In the genomic region with DNA sequence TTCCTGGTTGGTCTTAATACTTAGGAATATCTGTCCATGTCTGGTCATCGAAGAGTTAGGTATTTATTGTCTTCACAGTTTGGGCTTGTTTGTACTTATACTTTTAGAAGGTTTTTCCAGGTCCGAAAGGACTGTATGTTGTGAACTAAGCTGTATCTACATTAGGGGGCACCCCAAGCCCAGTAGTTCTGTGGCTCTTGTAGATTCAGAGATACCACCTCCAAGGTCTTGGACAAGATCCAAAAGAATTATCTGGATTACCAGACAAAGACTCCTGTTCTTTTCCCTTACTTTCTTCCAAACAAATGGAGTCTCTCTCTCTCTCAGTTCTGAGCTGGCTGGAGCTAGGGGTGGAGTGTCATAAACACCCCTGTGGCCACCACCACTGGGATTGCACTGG, we compare ENCODE assay signal across 1 cellular context.
TF ChIP-seq lines count a peak whose summit lies in the region.

No MANE protein-coding gene starts in this region.

TF ChIP-seq in H1, 55 proteins besides CTCF, POLR2A, EP300 and RAD21 (continued from another document):
- TF ChIP-seq, protein P1, sequence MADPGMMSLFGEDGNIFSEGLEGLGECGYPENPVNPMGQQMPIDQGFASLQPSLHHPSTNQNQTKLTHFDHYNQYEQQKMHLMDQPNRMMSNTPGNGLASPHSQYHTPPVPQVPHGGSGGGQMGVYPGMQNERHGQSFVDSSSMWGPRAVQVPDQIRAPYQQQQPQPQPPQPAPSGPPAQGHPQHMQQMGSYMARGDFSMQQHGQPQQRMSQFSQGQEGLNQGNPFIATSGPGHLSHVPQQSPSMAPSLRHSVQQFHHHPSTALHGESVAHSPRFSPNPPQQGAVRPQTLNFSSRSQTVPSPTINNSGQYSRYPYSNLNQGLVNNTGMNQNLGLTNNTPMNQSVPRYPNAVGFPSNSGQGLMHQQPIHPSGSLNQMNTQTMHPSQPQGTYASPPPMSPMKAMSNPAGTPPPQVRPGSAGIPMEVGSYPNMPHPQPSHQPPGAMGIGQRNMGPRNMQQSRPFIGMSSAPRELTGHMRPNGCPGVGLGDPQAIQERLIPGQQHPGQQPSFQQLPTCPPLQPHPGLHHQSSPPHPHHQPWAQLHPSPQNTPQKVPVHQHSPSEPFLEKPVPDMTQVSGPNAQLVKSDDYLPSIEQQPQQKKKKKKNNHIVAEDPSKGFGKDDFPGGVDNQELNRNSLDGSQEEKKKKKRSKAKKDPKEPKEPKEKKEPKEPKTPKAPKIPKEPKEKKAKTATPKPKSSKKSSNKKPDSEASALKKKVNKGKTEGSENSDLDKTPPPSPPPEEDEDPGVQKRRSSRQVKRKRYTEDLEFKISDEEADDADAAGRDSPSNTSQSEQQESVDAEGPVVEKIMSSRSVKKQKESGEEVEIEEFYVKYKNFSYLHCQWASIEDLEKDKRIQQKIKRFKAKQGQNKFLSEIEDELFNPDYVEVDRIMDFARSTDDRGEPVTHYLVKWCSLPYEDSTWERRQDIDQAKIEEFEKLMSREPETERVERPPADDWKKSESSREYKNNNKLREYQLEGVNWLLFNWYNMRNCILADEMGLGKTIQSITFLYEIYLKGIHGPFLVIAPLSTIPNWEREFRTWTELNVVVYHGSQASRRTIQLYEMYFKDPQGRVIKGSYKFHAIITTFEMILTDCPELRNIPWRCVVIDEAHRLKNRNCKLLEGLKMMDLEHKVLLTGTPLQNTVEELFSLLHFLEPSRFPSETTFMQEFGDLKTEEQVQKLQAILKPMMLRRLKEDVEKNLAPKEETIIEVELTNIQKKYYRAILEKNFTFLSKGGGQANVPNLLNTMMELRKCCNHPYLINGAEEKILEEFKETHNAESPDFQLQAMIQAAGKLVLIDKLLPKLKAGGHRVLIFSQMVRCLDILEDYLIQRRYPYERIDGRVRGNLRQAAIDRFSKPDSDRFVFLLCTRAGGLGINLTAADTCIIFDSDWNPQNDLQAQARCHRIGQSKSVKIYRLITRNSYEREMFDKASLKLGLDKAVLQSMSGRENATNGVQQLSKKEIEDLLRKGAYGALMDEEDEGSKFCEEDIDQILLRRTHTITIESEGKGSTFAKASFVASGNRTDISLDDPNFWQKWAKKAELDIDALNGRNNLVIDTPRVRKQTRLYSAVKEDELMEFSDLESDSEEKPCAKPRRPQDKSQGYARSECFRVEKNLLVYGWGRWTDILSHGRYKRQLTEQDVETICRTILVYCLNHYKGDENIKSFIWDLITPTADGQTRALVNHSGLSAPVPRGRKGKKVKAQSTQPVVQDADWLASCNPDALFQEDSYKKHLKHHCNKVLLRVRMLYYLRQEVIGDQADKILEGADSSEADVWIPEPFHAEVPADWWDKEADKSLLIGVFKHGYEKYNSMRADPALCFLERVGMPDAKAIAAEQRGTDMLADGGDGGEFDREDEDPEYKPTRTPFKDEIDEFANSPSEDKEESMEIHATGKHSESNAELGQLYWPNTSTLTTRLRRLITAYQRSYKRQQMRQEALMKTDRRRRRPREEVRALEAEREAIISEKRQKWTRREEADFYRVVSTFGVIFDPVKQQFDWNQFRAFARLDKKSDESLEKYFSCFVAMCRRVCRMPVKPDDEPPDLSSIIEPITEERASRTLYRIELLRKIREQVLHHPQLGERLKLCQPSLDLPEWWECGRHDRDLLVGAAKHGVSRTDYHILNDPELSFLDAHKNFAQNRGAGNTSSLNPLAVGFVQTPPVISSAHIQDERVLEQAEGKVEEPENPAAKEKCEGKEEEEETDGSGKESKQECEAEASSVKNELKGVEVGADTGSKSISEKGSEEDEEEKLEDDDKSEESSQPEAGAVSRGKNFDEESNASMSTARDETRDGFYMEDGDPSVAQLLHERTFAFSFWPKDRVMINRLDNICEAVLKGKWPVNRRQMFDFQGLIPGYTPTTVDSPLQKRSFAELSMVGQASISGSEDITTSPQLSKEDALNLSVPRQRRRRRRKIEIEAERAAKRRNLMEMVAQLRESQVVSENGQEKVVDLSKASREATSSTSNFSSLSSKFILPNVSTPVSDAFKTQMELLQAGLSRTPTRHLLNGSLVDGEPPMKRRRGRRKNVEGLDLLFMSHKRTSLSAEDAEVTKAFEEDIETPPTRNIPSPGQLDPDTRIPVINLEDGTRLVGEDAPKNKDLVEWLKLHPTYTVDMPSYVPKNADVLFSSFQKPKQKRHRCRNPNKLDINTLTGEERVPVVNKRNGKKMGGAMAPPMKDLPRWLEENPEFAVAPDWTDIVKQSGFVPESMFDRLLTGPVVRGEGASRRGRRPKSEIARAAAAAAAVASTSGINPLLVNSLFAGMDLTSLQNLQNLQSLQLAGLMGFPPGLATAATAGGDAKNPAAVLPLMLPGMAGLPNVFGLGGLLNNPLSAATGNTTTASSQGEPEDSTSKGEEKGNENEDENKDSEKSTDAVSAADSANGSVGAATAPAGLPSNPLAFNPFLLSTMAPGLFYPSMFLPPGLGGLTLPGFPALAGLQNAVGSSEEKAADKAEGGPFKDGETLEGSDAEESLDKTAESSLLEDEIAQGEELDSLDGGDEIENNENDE (IDR thresholded peaks at IDR 0.05; ENCODE audit: insufficient replicate concordance, low read length): no peak
- TF ChIP-seq CHD2 (IDR thresholded peaks at IDR 0.05; ENCODE audit: low read length): no peak
- TF ChIP-seq, protein P2, sequence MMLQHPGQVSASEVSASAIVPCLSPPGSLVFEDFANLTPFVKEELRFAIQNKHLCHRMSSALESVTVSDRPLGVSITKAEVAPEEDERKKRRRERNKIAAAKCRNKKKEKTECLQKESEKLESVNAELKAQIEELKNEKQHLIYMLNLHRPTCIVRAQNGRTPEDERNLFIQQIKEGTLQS (IDR thresholded peaks at IDR 0.05; ENCODE audit: insufficient read depth, low read depth, low read length): no peak
- no peak for TF ChIP-seq POU5F1 (IDR thresholded peaks at IDR 0.05; ENCODE audit: low read depth, low read length)
- no peak for TF ChIP-seq HDAC6 (IDR thresholded peaks at IDR 0.05; ENCODE audit: low read depth, low read length)
- no peak for TF ChIP-seq SIN3A (conservative IDR thresholded peaks at IDR 0.05 in 1 of 2, IDR thresholded peaks at IDR 0.05 in 1 of 2; ENCODE audit: low read depth in 1 of 2, low read length in 2 of 2)
